In genomic region chr2:48358982-48359381, GRCh38 we compare ENCODE assay signal across 20 cellular contexts. TPM values are rescaled to one million over a fixed set of nuclear protein-coding genes. Genes with fewer than 3 reads are reported as not detected.
DNase-seq lines count a peak whose midpoint lies in the region; ATAC-seq and TF ChIP-seq lines count a peak whose summit lies in the region.
"Had no signal": no experiment of that assay in that cellular context is flagged by ENCODE, and none has a peak within 500 bp of the region (broad histone marks: within the 10 kb centered on the region; RNA-seq: fewer than 3 reads in every experiment).

No MANE protein-coding gene starts in this region.

- ATAC-seq in CD4-positive, CD25-positive, alpha-beta regulatory T cell (ENCODE audit: low read depth in 2 of 2): no peak
- ATAC-seq in T-helper 17 cell (no peak), memory B cell (ENCODE audit: low read depth) (no peak), HG03342 (IDR thresholded peaks at IDR 0.05; ENCODE audit: unreplicated experiment) (no peak)
- ATAC-seq: PC-3 had no signal

- H3K36me3 ChIP-seq in CD4-positive, CD25-positive, alpha-beta regulatory T cell (ENCODE audit: control insufficient read depth, insufficient read depth, low read length): peaks cover 24% of the 10 kb centered on the region

- peak overlapping the region; percentile 40 for H3K27ac Mint-ChIP-seq in activated T-cell treated with anti-CD3 and anti-CD28 coated beads, Interleukin-2, amount 50 U/mL, for 24 hours
- H3K27ac Mint-ChIP-seq in CD4-positive, CD25-positive, alpha-beta regulatory T cell: peak overlapping the region in 1 of 3 donors; percentile 93
- peak overlapping the region; percentile 32 for H3K27ac Mint-ChIP-seq in T-helper 17 cell
- peak overlapping the region; percentile 62 for H3K27ac Mint-ChIP-seq in memory B cell
- H3K27ac Mint-ChIP-seq: HFFc6 had no signal

- peaks cover 42% of the 10 kb centered on the region for H3K4me1 ChIP-seq in CD4-positive, CD25-positive, alpha-beta regulatory T cell (ENCODE audit: control insufficient read depth, insufficient read depth, low read length, poor library complexity, severe bottlenecking)

- DNase-seq in activated T-cell treated with anti-CD3 and anti-CD28 coated beads, Interleukin-2, amount 50 U/mL, for 24 hours: no peak
- DNase-seq in activated T-cell treated with anti-CD3 and anti-CD28 coated beads, Interleukin-2, amount 50 U/mL, for 1 hour: no peak
- DNase-seq in CD4-positive, CD25-positive, alpha-beta regulatory T cell: no peak
- DNase-seq in T-helper 17 cell (no peak), memory B cell (ENCODE audit: low spot score in 2 of 2) (no peak), erythroblast (lab: John Stamatoyannopoulos, UW) (no peak)
- DNase-seq in stimulated activated CD4-positive, alpha-beta T cell treated with anti-CD3 and anti-CD28 coated beads, Interleukin-15, amount 100 ng/mL, for 24 hours: no peak
- DNase-seq: HFFc6, NCI-H1417, NCI-H187, NCI-H2107, NCI-H2227 treated with DMSO at 0.1 percent for 48 hours, NCI-H524, NCI-H82, PC-3, SIG-M5 had no signal

- H3K27ac ChIP-seq in CD4-positive, CD25-positive, alpha-beta regulatory T cell (ENCODE audit: insufficient read depth, low read length, poor library complexity, severe bottlenecking): peak overlapping the region; percentile 14
- H3K27ac ChIP-seq: BLaER1 treated with 17β-estradiol and CSF1 and Interleukin-3, amounts not matched to agents 10 nM and 100 nM; KMS-11; RWPE1 had no signal

- H3K4me1 Mint-ChIP-seq in activated T-cell treated with anti-CD3 and anti-CD28 coated beads, Interleukin-2, amount 50 U/mL, for 24 hours (ENCODE audit: low read depth): peaks cover 50% of the 10 kb centered on the region
- H3K4me1 Mint-ChIP-seq in CD4-positive, CD25-positive, alpha-beta regulatory T cell: peaks cover 33 to 65% (median 47%) of the 10 kb centered on the region in 4 donors
- H3K4me1 Mint-ChIP-seq in T-helper 17 cell: peaks cover 25% of the 10 kb centered on the region
- peaks cover 13% of the 10 kb centered on the region for H3K4me1 Mint-ChIP-seq in memory B cell

- no peaks in the 10 kb centered on the region for H3K27me3 Mint-ChIP-seq in activated T-cell treated with anti-CD3 and anti-CD28 coated beads, Interleukin-2, amount 50 U/mL, for 24 hours
- H3K27me3 Mint-ChIP-seq in CD4-positive, CD25-positive, alpha-beta regulatory T cell: peaks cover 4% of the 10 kb centered on the region
- H3K27me3 Mint-ChIP-seq in T-helper 17 cell (no peaks in the 10 kb centered on the region), memory B cell (no peaks in the 10 kb centered on the region)

- H3K27me3 ChIP-seq in CD4-positive, CD25-positive, alpha-beta regulatory T cell (ENCODE audit: control insufficient read depth, insufficient read depth, low read length): no peaks in the 10 kb centered on the region
- H3K27me3 ChIP-seq: BLaER1 treated with 17β-estradiol and CSF1 and Interleukin-3, amounts not matched to agents 10 nM and 100 nM had no signal

- peaks cover 79% of the 10 kb centered on the region for H3K36me3 Mint-ChIP-seq in activated T-cell treated with anti-CD3 and anti-CD28 coated beads, Interleukin-2, amount 50 U/mL, for 24 hours (ENCODE audit: low read depth)
- H3K36me3 Mint-ChIP-seq in CD4-positive, CD25-positive, alpha-beta regulatory T cell: peaks cover 13% of the 10 kb centered on the region
- H3K36me3 Mint-ChIP-seq in T-helper 17 cell (ENCODE audit: low read depth): no peaks in the 10 kb centered on the region
- peaks cover 9% of the 10 kb centered on the region for H3K36me3 Mint-ChIP-seq in memory B cell

- TF ChIP-seq POLR2A in erythroblast (IDR thresholded peaks at IDR 0.05; ENCODE audit: low read length): no peak

- H3K9me3 ChIP-seq in CD4-positive, CD25-positive, alpha-beta regulatory T cell (ENCODE audit: control insufficient read depth in 2 of 2, low read length in 2 of 2): no peaks in the 10 kb centered on the region
- H3K9me3 ChIP-seq in T-helper 17 cell (ENCODE audit: control insufficient read depth, low read length, poor library complexity, severe bottlenecking): no peaks in the 10 kb centered on the region

- no peak overlapping the region for H3K4me3 ChIP-seq in CD4-positive, CD25-positive, alpha-beta regulatory T cell (ENCODE audit: low read depth, low read length)
- H3K4me3 ChIP-seq: BLaER1 treated with 17β-estradiol and CSF1 and Interleukin-3, amounts not matched to agents 10 nM and 100 nM had no signal

- H3K9me3 Mint-ChIP-seq in activated T-cell treated with anti-CD3 and anti-CD28 coated beads, Interleukin-2, amount 50 U/mL, for 24 hours: peaks cover 1% of the 10 kb centered on the region
- H3K9me3 Mint-ChIP-seq in CD4-positive, CD25-positive, alpha-beta regulatory T cell: peaks cover 0 to 1% (median 0%) of the 10 kb centered on the region in 7 donors
- no peaks in the 10 kb centered on the region for H3K9me3 Mint-ChIP-seq in memory B cell
- H3K9me3 Mint-ChIP-seq: HFFc6 had no signal

- H3K4me3 Mint-ChIP-seq in activated T-cell treated with anti-CD3 and anti-CD28 coated beads, Interleukin-2, amount 50 U/mL, for 24 hours: no peak overlapping the region
- H3K4me3 Mint-ChIP-seq in CD4-positive, CD25-positive, alpha-beta regulatory T cell: no peak overlapping the region
- H3K4me3 Mint-ChIP-seq in T-helper 17 cell (no peak overlapping the region), memory B cell (no peak overlapping the region)
- H3K4me3 Mint-ChIP-seq: HFFc6 had no signal

RNA-seq across cellular contexts. Expression of gene FOXN2, which starts 44.5 kb away (rescaled TPM):
- total RNA-seq in CD4-positive, CD25-positive, alpha-beta regulatory T cell: 58.4 TPM
- 10 to 100 TPM; 48.9 to 67.6 (median 59.5) TPM for polyA plus RNA-seq in CD4-positive, CD25-positive, alpha-beta regulatory T cell
- total RNA-seq in T-helper 17 cell: 10 to 100 TPM; 55.0 to 58.7 TPM
